ENCODE assay signal across 10 cellular contexts in the genomic region with DNA sequence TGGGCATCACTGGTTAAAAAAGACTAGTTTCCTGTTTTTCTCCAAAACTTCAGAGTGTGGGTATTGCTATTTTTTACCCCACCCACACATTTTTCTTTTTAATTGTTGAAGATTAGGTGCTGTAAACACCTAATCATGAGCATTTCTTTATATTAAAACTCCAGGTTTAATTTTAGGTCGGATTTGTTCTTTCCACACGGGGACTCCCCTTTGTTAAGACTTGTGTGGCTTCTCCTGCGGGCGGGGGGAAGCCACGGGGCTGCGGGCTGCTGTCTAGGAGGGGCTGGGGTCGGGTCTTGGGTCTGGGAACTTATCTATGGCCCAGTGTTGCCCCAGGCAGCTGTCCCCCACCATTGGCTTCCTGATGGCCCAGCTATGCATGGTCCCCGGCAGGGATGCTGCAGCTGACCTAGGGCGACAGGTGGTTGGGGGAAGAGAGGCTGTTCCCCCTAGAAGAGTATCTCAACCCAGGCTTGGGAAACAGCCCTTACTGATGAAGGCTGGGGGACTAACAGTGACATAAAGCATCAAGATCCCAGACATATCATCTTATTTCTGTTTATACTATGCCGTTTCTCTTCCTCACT.
DNase-seq lines count a peak whose midpoint lies in the region; ATAC-seq lines count a peak whose summit lies in the region.
"Had no signal": no experiment of that assay in that cellular context is flagged by ENCODE, and none has a peak within 500 bp of the region (broad histone marks: within the 10 kb centered on the region; RNA-seq: fewer than 3 reads in every experiment).

No MANE protein-coding gene starts in this region.

- H3K27ac Mint-ChIP-seq in central memory CD8-positive, alpha-beta T cell (ENCODE audit: low read depth): peak overlapping the region; percentile 95

- H3K4me3 Mint-ChIP-seq in central memory CD8-positive, alpha-beta T cell: peak overlapping the region; percentile 76

- no peaks in the 10 kb centered on the region for H3K27me3 Mint-ChIP-seq in central memory CD8-positive, alpha-beta T cell

- no peaks in the 10 kb centered on the region for H3K9me3 Mint-ChIP-seq in central memory CD8-positive, alpha-beta T cell

- intact Hi-C loops in sciatic nerve (cut with DNase I): no loop called here

- H3K36me3 Mint-ChIP-seq in central memory CD8-positive, alpha-beta T cell (ENCODE audit: insufficient read depth): peaks cover 18% of the 10 kb centered on the region

- H3K4me1 Mint-ChIP-seq in central memory CD8-positive, alpha-beta T cell: peaks cover 79% of the 10 kb centered on the region

- peak; percentile 18 for ATAC-seq in HG03521 (IDR thresholded peaks at IDR 0.05; ENCODE audit: unreplicated experiment)
- peak; percentile 7 for ATAC-seq in central memory CD8-positive, alpha-beta T cell (replicated peaks; ENCODE audit: extremely low read depth, poor library complexity, severe bottlenecking)
- no peak for ATAC-seq in sciatic nerve

- peak; percentile 29 to 74 (median 50) for DNase-seq in stimulated activated naive CD4-positive, alpha-beta T cell (lab: John Stamatoyannopoulos, UW)
- DNase-seq in stimulated activated naive CD4-positive, alpha-beta T cell treated with Interleukin-2 at 50 U/mL for 16 hours (lab: John Stamatoyannopoulos, UW): no peak
- no peak for DNase-seq in central memory CD8-positive, alpha-beta T cell (ENCODE audit: low spot score in 2 of 2)
- DNase-seq in A172 (ENCODE audit: low spot score) (no peak), NCI-H2196 (lab: John Stamatoyannopoulos, UW; ENCODE audit: unreplicated experiment) (no peak), globus pallidus (ENCODE audit: low spot score) (no peak), sciatic nerve (ENCODE audit: low spot score) (no peak)
- DNase-seq: AML-193, right cardiac atrium had no signal

Comparison
In these comparisons a context has a peak if more than half of its experiments do, and no peak if none do; other contexts are left out.
1. DNase-seq: peak in stimulated activated naive CD4-positive, alpha-beta T cell (6 of 6); none in stimulated activated naive CD4-positive, alpha-beta T cell treated with Interleukin-2 at 50 U/mL for 16 hours (single experiment), central memory CD8-positive, alpha-beta T cell (0 of 2), A172 (single experiment), NCI-H2196 (single experiment), globus pallidus (single experiment) and sciatic nerve (single experiment).